Comparison of ENCODE assay signal across 8 cellular contexts in genomic region chr1:71521655-71522264, GRCh38.
A peak's percentile ranks its signal among the peaks of the same experiment; 100 is the strongest.
DNase-seq lines count a peak whose midpoint lies in the region; FAIRE-seq and TF ChIP-seq lines count a peak whose summit lies in the region.

No MANE protein-coding gene starts in this region.

- intact Hi-C loops in activated CD4-positive, alpha-beta T cell treated with anti-CD3 and anti-CD28 coated beads, Interleukin-2, amount 10 ng/mL, durations not matched to agents 24 days and 14 days (cut with micrococcal nuclease): no loop called here

- H3K79me2 ChIP-seq in SU-DHL-6 (ENCODE audit: insufficient read depth, low read length): no peaks in the 10 kb centered on the region

- H3K4me3 Mint-ChIP-seq in activated CD4-positive, alpha-beta T cell treated with anti-CD3 and anti-CD28 coated beads, Interleukin-2, amount 10 ng/mL, durations not matched to agents 24 days and 14 days: no peak overlapping the region

- no peak overlapping the region for H3K4me2 ChIP-seq in SU-DHL-6 (ENCODE audit: low read depth, low read length, poor library complexity, severe bottlenecking)

- no peak overlapping the region for H3K9ac ChIP-seq in SU-DHL-6 (ENCODE audit: low read length)

- no peaks in the 10 kb centered on the region for H4K20me1 ChIP-seq in SU-DHL-6 (ENCODE audit: low read depth, low read length)

- no peaks in the 10 kb centered on the region for H3K9me2 ChIP-seq in SU-DHL-6 (replicated peaks; ENCODE audit: insufficient read depth, low read length)

- H3K4me1 Mint-ChIP-seq in activated CD4-positive, alpha-beta T cell treated with anti-CD3 and anti-CD28 coated beads, Interleukin-2, amount 10 ng/mL, durations not matched to agents 24 days and 14 days: no peaks in the 10 kb centered on the region

- TF ChIP-seq CTCF in SU-DHL-6 (IDR thresholded peaks at IDR 0.05; ENCODE audit: insufficient read depth, low read length, poor library complexity, severe bottlenecking): peak; percentile 25

- no peaks in the 10 kb centered on the region for H3K36me3 Mint-ChIP-seq in activated CD4-positive, alpha-beta T cell treated with anti-CD3 and anti-CD28 coated beads, Interleukin-2, amount 10 ng/mL, durations not matched to agents 24 days and 14 days (ENCODE audit: low read depth)

- no peaks in the 10 kb centered on the region for H3K27me3 Mint-ChIP-seq in activated CD4-positive, alpha-beta T cell treated with anti-CD3 and anti-CD28 coated beads, Interleukin-2, amount 10 ng/mL, durations not matched to agents 24 days and 14 days

- no peak overlapping the region for H3K27ac ChIP-seq in SU-DHL-6 (ENCODE audit: low read depth, low read length)

- DNase-seq in activated CD4-positive, alpha-beta T cell treated with anti-CD3 and anti-CD28 coated beads for 48 hours: peak; percentile 5
- no peak for DNase-seq in activated CD4-positive, alpha-beta T cell treated with anti-CD3 and anti-CD28 coated beads, Interleukin-2, amount 10 ng/mL, durations not matched to agents 24 days and 14 days
- DNase-seq in LHCN-M2 (ENCODE audit: low read depth): peak; percentile 57
- peak; percentile 10 for DNase-seq in glomerular endothelial cell (ENCODE audit: extremely low read depth, low read depth, low spot score)
- peak; percentile 10 for DNase-seq in retina
- DNase-seq in HTR-8/SVneo (ENCODE audit: insufficient read length, low spot score): no peak
- DNase-seq in activated naive CD4-positive, alpha-beta T cell treated with anti-CD3 and anti-CD28 coated beads, Interleukin-2, amount 50 U/mL, for 16 hours: no peak

- H3F3A ChIP-seq in SU-DHL-6 (ENCODE audit: insufficient read depth): no peaks in the 10 kb centered on the region

- no peak overlapping the region for H2AFZ ChIP-seq in SU-DHL-6 (ENCODE audit: low read depth, low read length, severe bottlenecking)

- no peaks in the 10 kb centered on the region for H3K36me3 ChIP-seq in SU-DHL-6 (ENCODE audit: low read length)

- FAIRE-seq in HTR-8/SVneo (lab: Jason Lieb, UNC): no peak

- H3K27ac Mint-ChIP-seq in activated CD4-positive, alpha-beta T cell treated with anti-CD3 and anti-CD28 coated beads, Interleukin-2, amount 10 ng/mL, durations not matched to agents 24 days and 14 days: no peak overlapping the region

- H3K27me3 ChIP-seq in SU-DHL-6 (ENCODE audit: low read length): no peaks in the 10 kb centered on the region

- no peak overlapping the region for H3K4me3 ChIP-seq in SU-DHL-6 (ENCODE audit: insufficient read depth, low read length, poor library complexity, severe bottlenecking)

- no peaks in the 10 kb centered on the region for H3K9me3 ChIP-seq in SU-DHL-6 (ENCODE audit: insufficient read depth, low read length)

- no peaks in the 10 kb centered on the region for H3K9me3 Mint-ChIP-seq in activated CD4-positive, alpha-beta T cell treated with anti-CD3 and anti-CD28 coated beads, Interleukin-2, amount 10 ng/mL, durations not matched to agents 24 days and 14 days

Comparison
In these comparisons a context has a peak if more than half of its experiments do, and no peak if none do; other contexts are left out.
1. DNase-seq: peak in activated CD4-positive, alpha-beta T cell treated with anti-CD3 and anti-CD28 coated beads for 48 hours (single experiment), LHCN-M2 (single experiment), glomerular endothelial cell (single experiment) and retina (single experiment); none in activated CD4-positive, alpha-beta T cell treated with anti-CD3 and anti-CD28 coated beads, Interleukin-2, amount 10 ng/mL, durations not matched to agents 24 days and 14 days (single experiment), HTR-8/SVneo (single experiment) and activated naive CD4-positive, alpha-beta T cell treated with anti-CD3 and anti-CD28 coated beads, Interleukin-2, amount 50 U/mL, for 16 hours (single experiment).